ENCODE assay signal across 1 cellular context in the genomic region with DNA sequence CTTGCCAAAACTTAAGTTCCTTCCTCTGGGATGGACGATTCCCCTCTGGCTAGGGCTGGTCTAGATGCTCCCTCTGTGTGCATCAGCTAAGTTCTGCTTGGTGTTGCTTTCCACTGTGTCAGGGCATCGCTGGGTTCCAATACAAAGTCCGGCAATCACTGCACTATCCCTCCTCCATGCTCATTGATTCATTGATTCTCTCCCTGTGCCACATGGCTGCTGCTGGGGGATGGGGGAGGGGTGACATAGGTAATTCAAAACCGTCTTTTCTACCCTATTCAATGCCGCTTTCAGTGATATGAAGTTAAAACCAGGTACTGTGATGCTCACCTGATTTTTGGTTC.
TF ChIP-seq lines count a peak whose summit lies in the region.

No MANE protein-coding gene starts in this region.

TF ChIP-seq in HepG2, 621 proteins besides CTCF, POLR2A, EP300 and RAD21:
- TF ChIP-seq KAT2B (IDR thresholded peaks at IDR 0.05; ENCODE audit: borderline replicate concordance, low read depth, low read length) (peak; percentile 93), HDAC1 (CRISPR knock-in tag; IDR thresholded peaks at IDR 0.05) (0 out of 2 replicates have a peak, but pooled peaks have one; percentile 18), CCAR2 (optimal IDR thresholded peaks at IDR 0.05; ENCODE audit: low read depth, low read length) (no peak), POGZ (CRISPR knock-in tag; IDR thresholded peaks at IDR 0.05) (0 out of 2 replicates have a peak, but pooled peaks have one; percentile 24), GFI1 (CRISPR knock-in tag; IDR thresholded peaks at IDR 0.05; ENCODE audit: borderline replicate concordance) (peak; percentile 71; the same call in 1 of the 2 replicates), ZBTB8A (CRISPR knock-in tag; IDR thresholded peaks at IDR 0.05; ENCODE audit: borderline replicate concordance, low read depth) (no peak), BRD4 (CRISPR knock-in tag; IDR thresholded peaks at IDR 0.05) (no peak), ZNF572 (CRISPR knock-in tag; IDR thresholded peaks at IDR 0.05) (no peak), HNF4A (CRISPR knock-in tag; IDR thresholded peaks at IDR 0.05) (peak; percentile 29; the same call in 1 of the 2 replicates), SALL1 (CRISPR knock-in tag; IDR thresholded peaks at IDR 0.05) (0 out of 2 replicates have a peak, but pooled peaks have one; percentile 12), SRY (CRISPR knock-in tag; IDR thresholded peaks at IDR 0.05) (no peak)
- TF ChIP-seq, protein P1, sequence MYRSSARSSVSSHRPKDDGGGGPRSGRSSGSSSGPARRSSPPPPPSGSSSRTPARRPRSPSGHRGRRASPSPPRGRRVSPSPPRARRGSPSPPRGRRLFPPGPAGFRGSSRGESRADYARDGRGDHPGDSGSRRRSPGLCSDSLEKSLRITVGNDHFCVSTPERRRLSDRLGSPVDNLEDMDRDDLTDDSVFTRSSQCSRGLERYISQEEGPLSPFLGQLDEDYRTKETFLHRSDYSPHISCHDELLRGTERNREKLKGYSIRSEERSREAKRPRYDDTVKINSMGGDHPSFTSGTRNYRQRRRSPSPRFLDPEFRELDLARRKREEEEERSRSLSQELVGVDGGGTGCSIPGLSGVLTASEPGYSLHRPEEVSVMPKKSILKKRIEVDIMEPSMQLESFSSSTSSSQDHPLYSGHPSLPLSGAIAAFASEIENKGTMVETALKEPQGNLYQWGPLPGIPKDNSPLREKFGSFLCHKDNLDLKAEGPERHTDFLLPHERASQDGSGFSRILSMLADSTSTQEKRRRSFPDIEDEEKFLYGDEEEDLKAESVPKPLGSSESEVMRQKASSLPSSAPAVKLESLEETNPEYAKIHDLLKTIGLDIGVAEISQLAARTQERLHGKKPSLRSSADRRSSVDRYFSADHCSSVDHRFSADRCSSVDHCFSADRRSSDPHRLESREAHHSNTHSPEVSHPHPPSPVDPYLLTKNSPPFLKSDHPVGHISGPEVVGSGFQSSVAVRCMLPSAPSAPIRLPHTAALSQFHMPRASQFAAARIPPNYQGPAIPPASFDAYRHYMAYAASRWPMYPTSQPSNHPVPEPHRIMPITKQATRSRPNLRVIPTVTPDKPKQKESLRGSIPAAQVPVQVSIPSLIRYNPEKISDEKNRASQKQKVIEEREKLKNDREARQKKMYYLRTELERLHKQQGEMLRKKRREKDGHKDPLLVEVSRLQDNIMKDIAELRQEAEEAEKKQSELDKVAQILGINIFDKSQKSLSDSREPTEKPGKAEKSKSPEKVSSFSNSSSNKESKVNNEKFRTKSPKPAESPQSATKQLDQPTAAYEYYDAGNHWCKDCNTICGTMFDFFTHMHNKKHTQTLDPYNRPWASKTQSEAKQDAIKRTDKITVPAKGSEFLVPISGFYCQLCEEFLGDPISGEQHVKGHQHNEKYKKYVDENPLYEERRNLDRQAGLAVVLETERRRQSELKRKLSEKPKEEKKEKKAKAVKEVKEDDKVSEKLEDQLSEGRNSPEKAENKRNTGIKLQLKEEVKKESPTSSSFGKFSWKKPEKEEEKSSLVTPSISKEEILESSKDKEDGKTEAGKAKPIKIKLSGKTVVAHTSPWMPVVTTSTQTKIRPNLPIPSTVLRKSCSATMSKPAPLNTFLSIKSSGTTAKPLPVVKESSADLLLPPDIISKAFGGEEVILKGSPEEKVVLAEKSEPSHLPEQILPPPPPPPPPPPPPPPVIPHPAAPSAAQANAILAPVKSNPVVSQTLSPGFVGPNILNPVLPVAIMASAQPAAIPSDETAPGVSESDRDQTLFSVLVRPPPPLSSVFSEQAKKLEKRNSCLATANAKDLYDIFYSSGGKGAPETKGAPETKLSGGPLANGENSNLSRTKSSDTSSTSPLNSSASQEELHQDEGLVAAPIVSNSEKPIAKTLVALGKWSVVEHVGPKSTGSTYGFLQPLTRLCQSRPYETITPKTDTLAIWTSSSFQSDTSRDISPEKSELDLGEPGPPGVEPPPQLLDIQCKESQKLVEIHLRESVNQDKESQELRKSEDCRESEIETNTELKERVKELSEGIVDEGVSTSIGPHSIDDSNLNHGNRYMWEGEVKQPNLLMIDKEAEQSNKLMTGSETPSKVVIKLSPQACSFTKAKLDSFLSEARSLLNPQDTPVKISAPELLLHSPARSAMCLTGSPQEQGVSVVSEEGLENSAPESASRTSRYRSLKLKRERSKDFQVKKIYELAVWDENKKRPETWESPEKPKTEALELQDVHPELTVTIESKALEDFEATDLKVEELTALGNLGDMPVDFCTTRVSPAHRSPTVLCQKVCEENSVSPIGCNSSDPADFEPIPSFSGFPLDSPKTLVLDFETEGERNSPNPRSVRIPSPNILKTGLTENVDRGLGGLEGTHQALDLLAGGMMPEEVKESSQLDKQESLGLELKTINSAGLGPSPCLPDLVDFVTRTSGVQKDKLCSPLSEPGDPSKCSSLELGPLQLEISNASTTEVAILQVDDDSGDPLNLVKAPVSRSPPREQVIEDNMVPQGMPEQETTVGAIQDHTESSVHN (CRISPR knock-in tag; IDR thresholded peaks at IDR 0.05), result no peak
- TF ChIP-seq, protein P2, sequence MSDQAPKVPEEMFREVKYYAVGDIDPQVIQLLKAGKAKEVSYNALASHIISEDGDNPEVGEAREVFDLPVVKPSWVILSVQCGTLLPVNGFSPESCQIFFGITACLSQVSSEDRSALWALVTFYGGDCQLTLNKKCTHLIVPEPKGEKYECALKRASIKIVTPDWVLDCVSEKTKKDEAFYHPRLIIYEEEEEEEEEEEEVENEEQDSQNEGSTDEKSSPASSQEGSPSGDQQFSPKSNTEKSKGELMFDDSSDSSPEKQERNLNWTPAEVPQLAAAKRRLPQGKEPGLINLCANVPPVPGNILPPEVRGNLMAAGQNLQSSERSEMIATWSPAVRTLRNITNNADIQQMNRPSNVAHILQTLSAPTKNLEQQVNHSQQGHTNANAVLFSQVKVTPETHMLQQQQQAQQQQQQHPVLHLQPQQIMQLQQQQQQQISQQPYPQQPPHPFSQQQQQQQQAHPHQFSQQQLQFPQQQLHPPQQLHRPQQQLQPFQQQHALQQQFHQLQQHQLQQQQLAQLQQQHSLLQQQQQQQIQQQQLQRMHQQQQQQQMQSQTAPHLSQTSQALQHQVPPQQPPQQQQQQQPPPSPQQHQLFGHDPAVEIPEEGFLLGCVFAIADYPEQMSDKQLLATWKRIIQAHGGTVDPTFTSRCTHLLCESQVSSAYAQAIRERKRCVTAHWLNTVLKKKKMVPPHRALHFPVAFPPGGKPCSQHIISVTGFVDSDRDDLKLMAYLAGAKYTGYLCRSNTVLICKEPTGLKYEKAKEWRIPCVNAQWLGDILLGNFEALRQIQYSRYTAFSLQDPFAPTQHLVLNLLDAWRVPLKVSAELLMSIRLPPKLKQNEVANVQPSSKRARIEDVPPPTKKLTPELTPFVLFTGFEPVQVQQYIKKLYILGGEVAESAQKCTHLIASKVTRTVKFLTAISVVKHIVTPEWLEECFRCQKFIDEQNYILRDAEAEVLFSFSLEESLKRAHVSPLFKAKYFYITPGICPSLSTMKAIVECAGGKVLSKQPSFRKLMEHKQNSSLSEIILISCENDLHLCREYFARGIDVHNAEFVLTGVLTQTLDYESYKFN (CRISPR knock-in tag; conservative IDR thresholded peaks at IDR 0.05), result peak; percentile 45; the same call in 1 of the 2 replicates
- TF ChIP-seq, protein P3, sequence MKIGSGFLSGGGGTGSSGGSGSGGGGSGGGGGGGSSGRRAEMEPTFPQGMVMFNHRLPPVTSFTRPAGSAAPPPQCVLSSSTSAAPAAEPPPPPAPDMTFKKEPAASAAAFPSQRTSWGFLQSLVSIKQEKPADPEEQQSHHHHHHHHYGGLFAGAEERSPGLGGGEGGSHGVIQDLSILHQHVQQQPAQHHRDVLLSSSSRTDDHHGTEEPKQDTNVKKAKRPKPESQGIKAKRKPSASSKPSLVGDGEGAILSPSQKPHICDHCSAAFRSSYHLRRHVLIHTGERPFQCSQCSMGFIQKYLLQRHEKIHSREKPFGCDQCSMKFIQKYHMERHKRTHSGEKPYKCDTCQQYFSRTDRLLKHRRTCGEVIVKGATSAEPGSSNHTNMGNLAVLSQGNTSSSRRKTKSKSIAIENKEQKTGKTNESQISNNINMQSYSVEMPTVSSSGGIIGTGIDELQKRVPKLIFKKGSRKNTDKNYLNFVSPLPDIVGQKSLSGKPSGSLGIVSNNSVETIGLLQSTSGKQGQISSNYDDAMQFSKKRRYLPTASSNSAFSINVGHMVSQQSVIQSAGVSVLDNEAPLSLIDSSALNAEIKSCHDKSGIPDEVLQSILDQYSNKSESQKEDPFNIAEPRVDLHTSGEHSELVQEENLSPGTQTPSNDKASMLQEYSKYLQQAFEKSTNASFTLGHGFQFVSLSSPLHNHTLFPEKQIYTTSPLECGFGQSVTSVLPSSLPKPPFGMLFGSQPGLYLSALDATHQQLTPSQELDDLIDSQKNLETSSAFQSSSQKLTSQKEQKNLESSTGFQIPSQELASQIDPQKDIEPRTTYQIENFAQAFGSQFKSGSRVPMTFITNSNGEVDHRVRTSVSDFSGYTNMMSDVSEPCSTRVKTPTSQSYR (CRISPR knock-in tag; IDR thresholded peaks at IDR 0.05; ENCODE audit: borderline replicate concordance), result peak; percentile 65; the same call in 1 of the 2 replicates
- TF ChIP-seq, protein P4, sequence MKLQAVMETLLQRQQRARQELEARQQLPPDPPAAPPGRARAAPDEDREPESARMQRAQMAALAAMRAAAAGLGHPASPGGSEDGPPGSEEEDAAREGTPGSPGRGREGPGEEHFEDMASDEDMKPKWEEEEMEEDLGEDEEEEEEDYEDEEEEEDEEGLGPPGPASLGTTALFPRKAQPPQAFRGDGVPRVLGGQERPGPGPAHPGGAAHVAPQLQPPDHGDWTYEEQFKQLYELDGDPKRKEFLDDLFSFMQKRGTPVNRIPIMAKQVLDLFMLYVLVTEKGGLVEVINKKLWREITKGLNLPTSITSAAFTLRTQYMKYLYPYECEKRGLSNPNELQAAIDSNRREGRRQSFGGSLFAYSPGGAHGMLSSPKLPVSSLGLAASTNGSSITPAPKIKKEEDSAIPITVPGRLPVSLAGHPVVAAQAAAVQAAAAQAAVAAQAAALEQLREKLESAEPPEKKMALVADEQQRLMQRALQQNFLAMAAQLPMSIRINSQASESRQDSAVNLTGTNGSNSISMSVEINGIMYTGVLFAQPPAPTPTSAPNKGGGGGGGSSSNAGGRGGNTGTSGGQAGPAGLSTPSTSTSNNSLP (IDR thresholded peaks at IDR 0.05; ENCODE audit: low read depth, low read length), result 0 out of 2 replicates have a peak, but pooled peaks have one; percentile 19
- TF ChIP-seq, protein P5, sequence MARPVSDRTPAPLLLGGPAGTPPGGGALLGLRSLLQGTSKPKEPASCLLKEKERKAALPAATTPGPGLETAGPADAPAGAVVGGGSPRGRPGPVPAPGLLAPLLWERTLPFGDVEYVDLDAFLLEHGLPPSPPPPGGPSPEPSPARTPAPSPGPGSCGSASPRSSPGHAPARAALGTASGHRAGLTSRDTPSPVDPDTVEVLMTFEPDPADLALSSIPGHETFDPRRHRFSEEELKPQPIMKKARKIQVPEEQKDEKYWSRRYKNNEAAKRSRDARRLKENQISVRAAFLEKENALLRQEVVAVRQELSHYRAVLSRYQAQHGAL (CRISPR knock-in tag; IDR thresholded peaks at IDR 0.05; ENCODE audit: not compliant biosample characterization), result no peak
